8 cellular contexts compared by ENCODE assay signal in genomic region chr20:50464026-50464724, GRCh38. TPM values are rescaled to one million over a fixed set of nuclear protein-coding genes. Genes with fewer than 3 reads are reported as not detected.
DNase-seq lines count a peak whose midpoint lies in the region; ATAC-seq and TF ChIP-seq lines count a peak whose summit lies in the region.

No MANE protein-coding gene starts in this region.

- H3K4me1 Mint-ChIP-seq in activated CD4-positive, alpha-beta T cell treated with anti-CD3 and anti-CD28 coated beads, Interleukin-2, amount 10 ng/mL, durations not matched to agents 24 days and 14 days: peaks cover 19% of the 10 kb centered on the region
- H3K4me1 Mint-ChIP-seq in dendritic cell treated with granulocyte-macrophage colony-stimulating factor and Interleukin-4, amounts not matched to agents 40 ng/mL and 50 ng/mL, for 4 days (ENCODE audit: low read depth): peaks cover 33% of the 10 kb centered on the region

- H3K27me3 Mint-ChIP-seq in activated CD4-positive, alpha-beta T cell treated with anti-CD3 and anti-CD28 coated beads, Interleukin-2, amount 10 ng/mL, durations not matched to agents 24 days and 14 days: peaks cover 5% of the 10 kb centered on the region
- H3K27me3 Mint-ChIP-seq in dendritic cell treated with granulocyte-macrophage colony-stimulating factor and Interleukin-4, amounts not matched to agents 40 ng/mL and 50 ng/mL, for 4 days: no peaks in the 10 kb centered on the region

- intact Hi-C loops in activated CD4-positive, alpha-beta T cell treated with anti-CD3 and anti-CD28 coated beads, Interleukin-2, amount 10 ng/mL, durations not matched to agents 24 days and 14 days (cut with micrococcal nuclease): loop anchor here (1.0 kb wide), 2 partner anchors 274 to 278 kb away; partner anchors contain the start of gene CEBPB
- intact Hi-C loops in dendritic cell treated with granulocyte-macrophage colony-stimulating factor and Interleukin-4, amounts not matched to agents 40 ng/mL and 50 ng/mL, for 4 days (cut with micrococcal nuclease): loop anchor here (1.0 kb wide), 1 partner anchor 278 kb away; no protein-coding TSS in a partner anchor

- H3K27ac ChIP-seq in C4-2B: no peak overlapping the region

- no peak overlapping the region for H3K27ac Mint-ChIP-seq in activated CD4-positive, alpha-beta T cell treated with anti-CD3 and anti-CD28 coated beads, Interleukin-2, amount 10 ng/mL, durations not matched to agents 24 days and 14 days
- no peak overlapping the region for H3K27ac Mint-ChIP-seq in dendritic cell treated with granulocyte-macrophage colony-stimulating factor and Interleukin-4, amounts not matched to agents 40 ng/mL and 50 ng/mL, for 4 days

- no peaks in the 10 kb centered on the region for H3K36me3 Mint-ChIP-seq in activated CD4-positive, alpha-beta T cell treated with anti-CD3 and anti-CD28 coated beads, Interleukin-2, amount 10 ng/mL, durations not matched to agents 24 days and 14 days (ENCODE audit: low read depth)
- H3K36me3 Mint-ChIP-seq in dendritic cell treated with granulocyte-macrophage colony-stimulating factor and Interleukin-4, amounts not matched to agents 40 ng/mL and 50 ng/mL, for 4 days (ENCODE audit: low read depth): no peaks in the 10 kb centered on the region

- no peak overlapping the region for H3K4me3 Mint-ChIP-seq in activated CD4-positive, alpha-beta T cell treated with anti-CD3 and anti-CD28 coated beads, Interleukin-2, amount 10 ng/mL, durations not matched to agents 24 days and 14 days
- H3K4me3 Mint-ChIP-seq in dendritic cell treated with granulocyte-macrophage colony-stimulating factor and Interleukin-4, amounts not matched to agents 40 ng/mL and 50 ng/mL, for 4 days: peak overlapping the region; percentile 34

- ATAC-seq in GM21526 (IDR thresholded peaks at IDR 0.05; ENCODE audit: low FRiP score, unreplicated experiment): peak; percentile 62

- DNase-seq in NCI-H345 (lab: John Stamatoyannopoulos, UW): peak; percentile 64
- DNase-seq in activated CD4-positive, alpha-beta T cell treated with anti-CD3 and anti-CD28 coated beads, Interleukin-2, amount 10 ng/mL, durations not matched to agents 24 days and 14 days: peak; percentile 88
- DNase-seq in medulla oblongata (ENCODE audit: extremely low spot score): peak; percentile 65
- peak; percentile 71 for DNase-seq in stimulated activated CD8-positive, alpha-beta memory T cell treated with anti-CD3 and anti-CD28 coated beads, Interleukin-4, amount 100 ng/mL, for 48 hours
- no peak for DNase-seq in middle frontal gyrus (ENCODE audit: extremely low spot score, low spot score)

- peaks cover 2% of the 10 kb centered on the region for H3K9me3 Mint-ChIP-seq in activated CD4-positive, alpha-beta T cell treated with anti-CD3 and anti-CD28 coated beads, Interleukin-2, amount 10 ng/mL, durations not matched to agents 24 days and 14 days
- peaks cover 9% of the 10 kb centered on the region for H3K9me3 Mint-ChIP-seq in dendritic cell treated with granulocyte-macrophage colony-stimulating factor and Interleukin-4, amounts not matched to agents 40 ng/mL and 50 ng/mL, for 4 days

- TF ChIP-seq CTCF in C4-2B (conservative IDR thresholded peaks at IDR 0.05): peak; percentile 85

RNA-seq across cellular contexts. Expression of gene PTPN1, which starts 46.0 kb away (rescaled TPM):
- total RNA-seq in activated CD4-positive, alpha-beta T cell treated with anti-CD3 and anti-CD28 coated beads, Interleukin-2, amount 10 ng/mL, durations not matched to agents 24 days and 14 days: 61.4 and 62.9 TPM in 2 replicates
